31 cellular contexts compared by ENCODE assay signal in the genomic region with DNA sequence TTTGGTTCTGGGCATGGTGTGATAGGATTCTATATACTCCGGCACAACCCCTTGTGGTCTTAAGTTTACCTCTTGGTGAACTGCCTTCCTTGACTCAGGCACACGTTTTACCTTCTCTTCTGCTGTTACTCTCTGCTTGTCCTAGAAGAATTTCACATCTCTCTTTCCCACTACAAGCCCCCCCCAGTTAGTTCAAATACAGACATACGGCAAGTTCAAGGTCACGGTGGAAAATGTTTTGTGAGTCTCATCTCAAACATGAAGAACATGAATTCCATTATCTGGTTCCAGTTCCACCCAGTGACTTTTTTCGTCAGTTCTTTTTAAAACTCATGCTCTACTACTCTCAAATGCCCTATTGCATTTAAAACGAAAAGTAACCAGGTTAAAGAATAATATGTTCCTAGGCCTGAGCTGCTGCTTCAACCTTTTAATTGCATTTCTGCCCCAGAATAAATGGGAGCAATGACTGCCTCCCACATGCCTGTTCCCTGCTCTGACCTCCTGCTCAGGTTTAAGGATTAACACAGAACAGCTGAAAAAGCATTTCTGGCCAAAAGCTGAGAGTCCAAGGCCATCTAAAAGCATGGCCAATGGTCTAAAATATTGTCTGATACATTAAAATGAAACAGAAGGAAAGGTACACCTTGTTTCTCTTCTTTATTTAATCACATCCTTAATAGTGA.
"Had no signal": no experiment of that assay in that cellular context is flagged by ENCODE, and none has a peak within 500 bp of the region (broad histone marks: within the 10 kb centered on the region; RNA-seq: fewer than 3 reads in every experiment).

No MANE protein-coding gene starts in this region.

- H3K36me3 ChIP-seq: heart right ventricle, left lung, neutrophil, sigmoid colon, suprapubic skin, tibial nerve had no signal

- H3K4me3 ChIP-seq: esophagus squamous epithelium, heart right ventricle, left lung, lung, mucosa of descending colon, sigmoid colon, smooth muscle cell, suprapubic skin, tibial nerve had no signal

- H3K4me1 Mint-ChIP-seq: activated T-helper 17 cell treated with anti-CD3 and anti-CD28 coated beads, Interleukin-2, amount 50 U/mL, for 72 hours; central memory CD8-positive, alpha-beta T cell had no signal

- H3K4me1 ChIP-seq: left lung, sigmoid colon, suprapubic skin had no signal

- H3K4me3 Mint-ChIP-seq: activated CD8-positive, alpha-beta T cell treated with anti-CD3 and anti-CD28 coated beads for 36 hours; activated T-cell treated with anti-CD3 and anti-CD28 coated beads, Interleukin-2, amount 50 U/mL, for 4 hours; activated T-helper 17 cell treated with anti-CD3 and anti-CD28 coated beads, Interleukin-2, amount 50 U/mL, for 72 hours; central memory CD8-positive, alpha-beta T cell; nephron progenitor cell; T-helper 17 cell had no signal

- H3K27ac ChIP-seq: epithelial cell of prostate, esophagus squamous epithelium, heart right ventricle, left lung, neutrophil, sigmoid colon, suprapubic skin, tibial nerve had no signal

- FAIRE-seq: colon, endometrium had no signal

- H3K27me3 ChIP-seq: esophagus squamous epithelium, heart right ventricle, left lung, neutrophil, sigmoid colon, suprapubic skin, tibial nerve had no signal

- ATAC-seq: activated CD8-positive, alpha-beta T cell treated with anti-CD3 and anti-CD28 coated beads for 36 hours; activated T-cell treated with anti-CD3 and anti-CD28 coated beads, Interleukin-2, amount 50 U/mL, for 4 hours; activated T-helper 17 cell treated with anti-CD3 and anti-CD28 coated beads, Interleukin-2, amount 50 U/mL, for 72 hours; heart right ventricle; left lung; mucosa of descending colon; T-helper 17 cell had no signal

- H3K9me3 ChIP-seq: esophagus squamous epithelium, heart right ventricle, left lung, mucosa of descending colon, neutrophil, sigmoid colon, suprapubic skin, tibial nerve had no signal

- DNase-seq: activated CD4-positive, alpha-beta T cell treated with anti-CD3 and anti-CD28 coated beads, Interleukin-2, amount 50 U/mL, for 1 hour; activated CD8-positive, alpha-beta T cell treated with anti-CD3 and anti-CD28 coated beads for 36 hours; activated gamma-delta T cell treated with Interleukin-2 at 50 U/mL for 16 hours; activated naive CD4-positive, alpha-beta T cell treated with anti-CD3 and anti-CD28 coated beads, Interleukin-2, amount 50 U/mL, for 16 hours; activated T-cell treated with anti-CD3 and anti-CD28 coated beads, Interleukin-2, amount 50 U/mL, for 4 hours; amygdala; effector CD8-positive, alpha-beta T cell; esophagus squamous epithelium; foreskin melanocyte; heart right ventricle; kidney glomerular epithelial cell; left lung; mucosa of descending colon; nephron progenitor cell; sigmoid colon; stimulated activated CD4-positive, alpha-beta T cell treated with anti-CD3 and anti-CD28 coated beads, Interleukin-1b, Interleukin-23, amount 100 ng/mL, for 48 hours; stimulated activated CD4-positive, alpha-beta T cell treated with anti-CD3 and anti-CD28 coated beads, Interleukin-4, amount 100 ng/mL, for 4 hours; stimulated activated CD8-positive, alpha-beta memory T cell treated with anti-CD3 and anti-CD28 coated beads, Interleukin-4, amount 100 ng/mL, for 48 hours; stimulated activated naive CD4-positive, alpha-beta T cell; T-helper 17 cell; T1000 had no signal

- H3K4me2 ChIP-seq: smooth muscle cell had no signal

- H3K9me3 Mint-ChIP-seq: activated CD8-positive, alpha-beta T cell treated with anti-CD3 and anti-CD28 coated beads for 36 hours; activated T-cell treated with anti-CD3 and anti-CD28 coated beads, Interleukin-2, amount 50 U/mL, for 4 hours; activated T-helper 17 cell treated with anti-CD3 and anti-CD28 coated beads, Interleukin-2, amount 50 U/mL, for 72 hours; central memory CD8-positive, alpha-beta T cell; nephron progenitor cell had no signal

- H3K27ac Mint-ChIP-seq: activated CD8-positive, alpha-beta T cell treated with anti-CD3 and anti-CD28 coated beads for 36 hours; activated T-helper 17 cell treated with anti-CD3 and anti-CD28 coated beads, Interleukin-2, amount 50 U/mL, for 72 hours; nephron progenitor cell; T-helper 17 cell had no signal
